ENCODE assay signal across 8 cellular contexts in the genomic region with DNA sequence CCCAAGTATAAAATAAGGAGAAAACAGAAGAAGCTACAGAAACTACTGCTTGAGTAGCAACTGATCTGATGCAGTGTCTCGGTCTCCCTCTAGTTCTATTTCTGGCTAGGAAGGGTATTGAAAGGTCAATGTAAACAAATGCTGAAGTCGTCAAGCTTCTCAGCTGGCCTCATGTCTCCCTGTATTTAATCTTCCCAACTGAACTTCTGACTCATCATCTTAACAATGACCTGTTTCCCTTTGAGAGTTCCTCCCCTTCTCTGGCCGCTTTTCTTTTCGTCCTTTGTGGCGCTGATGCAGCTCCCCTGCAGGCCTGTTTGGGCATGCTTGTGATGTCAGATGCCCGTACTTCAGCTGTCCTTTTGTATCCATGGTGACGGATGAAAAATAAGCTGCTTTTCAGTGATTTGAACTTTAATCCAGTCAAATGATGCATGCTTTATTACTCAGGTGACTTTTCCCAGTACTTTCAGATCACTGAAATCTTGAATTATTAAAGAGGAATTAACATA. TPM values are rescaled to one million over a fixed set of nuclear protein-coding genes. Genes with fewer than 3 reads are reported as not detected.
DNase-seq lines count a peak whose midpoint lies in the region; ATAC-seq and TF ChIP-seq lines count a peak whose summit lies in the region.

No MANE protein-coding gene starts in this region.

- peak overlapping the region in 1 of 2 donors; percentile 54 for H3K4me3 Mint-ChIP-seq in CD14-positive monocyte

- no peak overlapping the region for H3K18ac ChIP-seq in trophoblast cell (ENCODE audit: low read length)

- no peak overlapping the region for H2AFZ ChIP-seq in trophoblast cell (ENCODE audit: insufficient read depth, low read length, poor library complexity)

- H3K36me3 ChIP-seq in adrenal gland (replicated peaks in 1 of 2): no peaks in the 10 kb centered on the region
- H3K36me3 ChIP-seq in trophoblast cell (ENCODE audit: control insufficient read depth in 1 of 2, insufficient read depth in 2 of 2, low read length in 2 of 2): peaks cover 4% of the 10 kb centered on the region in 2 experiments

- H3K79me2 ChIP-seq in trophoblast cell (ENCODE audit: control insufficient read depth, insufficient read depth, low read length, poor library complexity): no peaks in the 10 kb centered on the region

- intact Hi-C loops in CD14-positive monocyte (cut with micrococcal nuclease): no loop called here
- intact Hi-C loops in adrenal gland (cut with DNase I): no loop called here
- intact Hi-C loops in Right ventricle myocardium superior (cut with DNase I): no loop called here

- DNase-seq in CD14-positive monocyte (ENCODE audit: low spot score) (peak; percentile 94), GM19238 (ENCODE audit: insufficient read length, low spot score) (peak; percentile 34), NCI-H2196 treated with DMSO at 0.1 percent for 48 hours (lab: John Stamatoyannopoulos, UW; ENCODE audit: unreplicated experiment) (peak; percentile 97), adrenal gland (peak; percentile 77 to 93 (median 86)), Right ventricle myocardium superior (peak; percentile 72), trophoblast cell (peak; percentile 95 to 99)
- DNase-seq in activated naive CD4-positive, alpha-beta T cell treated with anti-CD3 and anti-CD28 coated beads, Interleukin-2, amount 50 U/mL, for 72 hours (ENCODE audit: low spot score in 2 of 2): no peak

- ATAC-seq in HG03135 (IDR thresholded peaks at IDR 0.05; ENCODE audit: unreplicated experiment) (peak; percentile 83), Right ventricle myocardium superior (ENCODE audit: poor library complexity) (peak; percentile 92)
- ATAC-seq in activated naive CD4-positive, alpha-beta T cell treated with anti-CD3 and anti-CD28 coated beads, Interleukin-2, amount 50 U/mL, for 72 hours: no peak

- H3K27me3 Mint-ChIP-seq in CD14-positive monocyte (ENCODE audit: low read depth in 3 of 3): no peaks in the 10 kb centered on the region

- no peak overlapping the region for H3K14ac ChIP-seq in trophoblast cell (ENCODE audit: low read length)

- H3K4me1 ChIP-seq in adrenal gland (replicated peaks in 1 of 2): peaks cover 6 to 12% of the 10 kb centered on the region in 2 donors
- peaks cover 0 to 7% of the 10 kb centered on the region in 2 experiments for H3K4me1 ChIP-seq in trophoblast cell (ENCODE audit: control insufficient read depth in 1 of 2, insufficient read depth in 2 of 2, low read length in 2 of 2)

- H2BK5ac ChIP-seq in trophoblast cell (ENCODE audit: low read depth, low read length, poor library complexity): no peak overlapping the region

- TF ChIP-seq CTCF in CD14-positive monocyte (IDR thresholded peaks at IDR 0.05): peak; percentile 58
- peak; percentile 43 to 80 (median 66) for TF ChIP-seq CTCF in adrenal gland (IDR thresholded peaks at IDR 0.05)

- H3K23ac ChIP-seq in trophoblast cell (ENCODE audit: low read length): no peak overlapping the region

- H2BK120ac ChIP-seq in trophoblast cell (ENCODE audit: insufficient read depth, low read length, poor library complexity): no peak overlapping the region

- H3K27ac Mint-ChIP-seq in CD14-positive monocyte: peak overlapping the region; percentile 39 to 87 (median 77)
- H3K27ac Mint-ChIP-seq in activated naive CD4-positive, alpha-beta T cell treated with anti-CD3 and anti-CD28 coated beads, Interleukin-2, amount 50 U/mL, for 72 hours: no peak overlapping the region

- no peak overlapping the region for H4K12ac ChIP-seq in trophoblast cell (ENCODE audit: low read depth, low read length)

- H3K4me3 ChIP-seq in adrenal gland (peak overlapping the region in 1 of 4 donors; percentile 30), trophoblast cell (ENCODE audit: low read depth, low read length) (no peak overlapping the region)

- H2BK12ac ChIP-seq in trophoblast cell (ENCODE audit: low read length): no peak overlapping the region

- 3 to 7% (median 4%) methylated on average over 7 of the region's 7 CpGs for WGBS in adrenal gland, 4 donors
- WGBS in trophoblast cell (ENCODE audit: extremely low coverage, insufficient coverage, insufficient read length): no CpG with 5 or more reads among the region's 7 CpGs

- H3K27me3 ChIP-seq in adrenal gland: no peaks in the 10 kb centered on the region
- no peaks in the 10 kb centered on the region for H3K27me3 ChIP-seq in trophoblast cell (ENCODE audit: insufficient read depth, low read length)

- no peak overlapping the region for H3K4me2 ChIP-seq in trophoblast cell (ENCODE audit: low read length)

- no peak overlapping the region for H4K91ac ChIP-seq in trophoblast cell (ENCODE audit: low read depth, low read length)

- H3K27ac ChIP-seq in adrenal gland (peak overlapping the region; percentile 10 to 67 (median 45)), trophoblast cell (ENCODE audit: low read depth, low read length) (no peak overlapping the region)

- no peaks in the 10 kb centered on the region for H3K79me1 ChIP-seq in trophoblast cell (ENCODE audit: low read length)

- H3K4me1 Mint-ChIP-seq in CD14-positive monocyte: peaks cover 16% of the 10 kb centered on the region

- TF ChIP-seq POLR2A in adrenal gland (IDR thresholded peaks at IDR 0.05): peak in 1 of 2 donors; percentile 56

- H4K8ac ChIP-seq in trophoblast cell (ENCODE audit: low read depth, low read length): no peak overlapping the region

- H3K9me3 ChIP-seq in adrenal gland (replicated peaks in 1 of 3) (no peaks in the 10 kb centered on the region), trophoblast cell (ENCODE audit: insufficient read depth, low read depth, low read length) (no peaks in the 10 kb centered on the region)

- H3K9me3 Mint-ChIP-seq in CD14-positive monocyte: no peaks in the 10 kb centered on the region
- no peaks in the 10 kb centered on the region for H3K9me3 Mint-ChIP-seq in activated naive CD4-positive, alpha-beta T cell treated with anti-CD3 and anti-CD28 coated beads, Interleukin-2, amount 50 U/mL, for 72 hours

- H3K9ac ChIP-seq in trophoblast cell (ENCODE audit: low read length): no peak overlapping the region

- H3K36me3 Mint-ChIP-seq in CD14-positive monocyte: no peaks in the 10 kb centered on the region
- no peaks in the 10 kb centered on the region for H3K36me3 Mint-ChIP-seq in activated naive CD4-positive, alpha-beta T cell treated with anti-CD3 and anti-CD28 coated beads, Interleukin-2, amount 50 U/mL, for 72 hours

- no peak overlapping the region for H3K4ac ChIP-seq in trophoblast cell (ENCODE audit: low read depth, low read length)

- H2AK5ac ChIP-seq in trophoblast cell (ENCODE audit: low read length): no peak overlapping the region

RNA-seq across cellular contexts. Expression of gene LCA5, which starts 7.8 kb away (rescaled TPM):
- polyA plus RNA-seq in CD14-positive monocyte (under 1 TPM in 1 of 2 donors, not detected in 1; 0.08 TPM), adrenal gland (1 to 10 TPM; 1.0 to 4.6 (median 1.1) TPM)
- total RNA-seq in adrenal gland (1 to 10 TPM; 1.3 to 4.3 (median 2.6) TPM), Right ventricle myocardium superior (1.9 TPM)
- polyA plus RNA-seq in trophoblast cell (2013): 2.6 and 2.8 TPM in 2 replicates
- under 1 TPM; 0.29 to 0.68 TPM for total RNA-seq in activated naive CD4-positive, alpha-beta T cell treated with anti-CD3 and anti-CD28 coated beads, Interleukin-2, amount 50 U/mL, for 72 hours

Comparison
In these comparisons a context has a peak if more than half of its experiments do, and no peak if none do; other contexts are left out.
1. DNase-seq: peak in CD14-positive monocyte (single experiment), GM19238 (single experiment), NCI-H2196 treated with DMSO at 0.1 percent for 48 hours (single experiment), adrenal gland (7 of 7), Right ventricle myocardium superior (single experiment) and trophoblast cell (2 of 2); none in activated naive CD4-positive, alpha-beta T cell treated with anti-CD3 and anti-CD28 coated beads, Interleukin-2, amount 50 U/mL, for 72 hours (0 of 2).
2. H3K27ac Mint-ChIP-seq: peak in CD14-positive monocyte (7 of 7); none in activated naive CD4-positive, alpha-beta T cell treated with anti-CD3 and anti-CD28 coated beads, Interleukin-2, amount 50 U/mL, for 72 hours (0 of 2).
3. ATAC-seq: peak in HG03135 (single experiment) and Right ventricle myocardium superior (single experiment); none in activated naive CD4-positive, alpha-beta T cell treated with anti-CD3 and anti-CD28 coated beads, Interleukin-2, amount 50 U/mL, for 72 hours (0 of 2).